ENCODE assay signal across 18 cellular contexts in genomic region chr11:66330931-66331330, GRCh38. TPM values are rescaled to one million over a fixed set of nuclear protein-coding genes. Genes with fewer than 3 reads are reported as not detected.
"Had no signal": no experiment of that assay in that cellular context is flagged by ENCODE, and none has a peak within 500 bp of the region (broad histone marks: within the 10 kb centered on the region; RNA-seq: fewer than 3 reads in every experiment).

No MANE protein-coding gene starts in this region.

- H3K9me3 Mint-ChIP-seq: naive thymus-derived CD8-positive, alpha-beta T cell; stimulated activated naive B cell treated with anti-CD40 and anti-IgM and Interleukin-4, amounts not matched to agents 10 μg/mL and 1 μg/mL and 100 μg/mL, for 72 hours had no signal

- H3K4me3 ChIP-seq: psoas muscle, upper lobe of right lung had no signal

- H3K4me3 Mint-ChIP-seq: naive thymus-derived CD8-positive, alpha-beta T cell; stimulated activated naive B cell treated with anti-CD40 and anti-IgM and Interleukin-4, amounts not matched to agents 10 μg/mL and 1 μg/mL and 100 μg/mL, for 72 hours had no signal

- H3K27ac Mint-ChIP-seq: stimulated activated naive B cell treated with anti-CD40 and anti-IgM and Interleukin-4, amounts not matched to agents 10 μg/mL and 1 μg/mL and 100 μg/mL, for 72 hours had no signal

- DNase-seq: activated CD4-positive, alpha-beta T cell treated with anti-CD3 and anti-CD28 coated beads for 1 hour; activated CD8-positive, alpha-beta memory T cell treated with anti-CD3 and anti-CD28 coated beads for 24 hours; activated CD8-positive, alpha-beta memory T cell treated with anti-CD3 and anti-CD28 coated beads, Interleukin-2, amount 50 U/mL, for 48 hours; activated effector memory CD4-positive, alpha-beta T cell treated with Interleukin-2 at 50 U/mL for 16 hours; activated naive CD4-positive, alpha-beta T cell treated with anti-CD3 and anti-CD28 coated beads, Interleukin-2, amount 50 U/mL, for 16 hours; activated T-cell treated with anti-CD3 and anti-CD28 coated beads, Interleukin-2, amount 50 U/mL, for 48 hours; dermis blood vessel endothelial cell; head of caudate nucleus; stimulated activated CD4-positive, alpha-beta T cell treated with anti-CD3 and anti-CD28 coated beads, Interleukin-4, amount 100 ng/mL, for 4 hours; stimulated activated naive B cell treated with anti-CD40 and anti-IgM and Interleukin-4, amounts not matched to agents 10 μg/mL and 1 μg/mL and 100 μg/mL, for 72 hours; upper lobe of right lung; WERI-Rb-1 had no signal

- H3K9me3 ChIP-seq: psoas muscle, upper lobe of right lung had no signal

- FAIRE-seq: frontal cortex had no signal

- H3K27me3 ChIP-seq: upper lobe of right lung had no signal

- ATAC-seq: naive thymus-derived CD8-positive, alpha-beta T cell; psoas muscle; sciatic nerve; stimulated activated naive B cell treated with anti-CD40 and anti-IgM and Interleukin-4, amounts not matched to agents 10 μg/mL and 1 μg/mL and 100 μg/mL, for 72 hours; upper lobe of right lung had no signal

- H3K36me3 Mint-ChIP-seq: naive thymus-derived CD8-positive, alpha-beta T cell had no signal

- H3K27ac ChIP-seq: psoas muscle, upper lobe of right lung, WERI-Rb-1 had no signal

- H3K36me3 ChIP-seq: WERI-Rb-1 had no signal

RNA-seq across cellular contexts. Expression of gene TMEM151A, which starts 39.2 kb away (rescaled TPM):
- total RNA-seq: dermis blood vessel endothelial cell; lower leg skin; psoas muscle; T-helper 2 cell treated with Interferon-gamma antibody and Interleukin-4, amounts not matched to agents 100 ng/mL and 5 ng/mL, for 36 hours had no signal
- polyA plus RNA-seq: naive thymus-derived CD8-positive, alpha-beta T cell had no signal
